In the genomic region with DNA sequence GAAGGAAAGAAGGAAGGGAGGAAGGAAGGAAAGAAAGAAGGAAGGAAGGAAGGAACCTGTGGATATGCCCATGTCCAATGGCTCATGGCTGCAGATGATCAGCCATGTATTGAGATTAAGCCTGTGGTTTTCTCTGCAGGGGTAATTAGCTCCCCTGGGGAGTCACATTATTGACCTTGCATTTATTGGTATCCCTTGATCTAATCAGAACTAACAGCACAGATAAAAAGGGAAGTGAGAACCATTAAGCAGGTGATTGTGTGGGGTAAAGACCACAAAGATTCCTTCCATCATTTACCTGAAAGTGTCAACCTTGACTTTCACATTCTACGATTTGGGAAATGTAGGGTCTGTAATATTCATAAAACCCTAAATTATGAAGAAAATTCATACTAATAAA, we compare ENCODE assay signal across 14 cellular contexts.
DNase-seq lines count a peak whose midpoint lies in the region; ATAC-seq, FAIRE-seq and TF ChIP-seq lines count a peak whose summit lies in the region.
"Had no signal": no experiment of that assay in that cellular context is flagged by ENCODE, and none has a peak within 500 bp of the region (broad histone marks: within the 10 kb centered on the region; RNA-seq: fewer than 3 reads in every experiment).

No MANE protein-coding gene starts in this region.

- H3K27me3 ChIP-seq in GM12878 (replicated peaks in 1 of 2; ENCODE audit: control insufficient read depth in 2 of 2, insufficient read depth in 2 of 2, low read length in 1 of 2): no peaks in the 10 kb centered on the region
- H3K27me3 ChIP-seq: BLaER1 treated with 17β-estradiol and CSF1 and Interleukin-3, amounts not matched to agents 10 nM and 100 nM had no signal

- H3K9me3 ChIP-seq in GM12878 (replicated peaks; ENCODE audit: control insufficient read depth, insufficient read depth, low read length): no peaks in the 10 kb centered on the region; the same call in 2 of the 3 replicates

- BruUV-seq in GM12878 (replicated peaks; lab: Mats Ljungman, UMichigan): no TSS peak

- RAD21 ChIA-PET in GM12878 (lab: Charles Lee; ENCODE audit: unreplicated experiment): interaction anchor here (1.1 to 1.9 kb wide), 4 partner anchors 24 to 218 kb away, joined by 3 to 7 read pairs (median 4); no protein-coding TSS in a partner anchor

- H4K20me1 ChIP-seq in GM12878 (ENCODE audit: control insufficient read depth, insufficient read depth): no peaks in the 10 kb centered on the region
- H4K20me1 ChIP-seq: BLaER1 treated with 17β-estradiol and CSF1 and Interleukin-3, amounts not matched to agents 10 nM and 100 nM had no signal

- no peaks in the 10 kb centered on the region for H3K36me3 ChIP-seq in GM12878 (ENCODE audit: control insufficient read depth in 2 of 2, insufficient read depth in 2 of 2, low read length in 1 of 2)
- H3K36me3 ChIP-seq: BLaER1 treated with 17β-estradiol and CSF1 and Interleukin-3, amounts not matched to agents 10 nM and 100 nM had no signal

- SMC1A ChIA-PET in GM12878 (lab: Charles Lee; ENCODE audit: uncharacterized antibody, unreplicated experiment): interaction anchor here (0.7 to 2.0 kb wide), 5 partner anchors 16 to 526 kb away, joined by 3 to 5 read pairs (median 5); no protein-coding TSS in a partner anchor

- no peak overlapping the region for H3K4me3 ChIP-seq in GM12878
- H3K4me3 ChIP-seq: BLaER1 treated with 17β-estradiol and CSF1 and Interleukin-3, amounts not matched to agents 10 nM and 100 nM had no signal

- intact Hi-C loops in GM12878 (cut with micrococcal nuclease; ENCODE audit: unreplicated experiment): no loop called here

- POLR2A ChIA-PET in GM12878 (lab: Charles Lee): interaction anchor here (0.7 kb wide), 1 partner anchor 24 kb away, joined by 3 read pairs; no protein-coding TSS in a partner anchor
- POLR2A ChIA-PET in RWPE1 (lab: Yijun Ruan, JAX; ENCODE audit: low non-redundant PET): no interaction called here

- H3K9ac ChIP-seq in GM12878 (ENCODE audit: control insufficient read depth, insufficient read depth, low read length): no peak overlapping the region
- H3K9ac ChIP-seq: BLaER1 treated with 17β-estradiol and CSF1 and Interleukin-3, amounts not matched to agents 10 nM and 100 nM had no signal

- ATAC-seq in GM18907 (IDR thresholded peaks at IDR 0.05; ENCODE audit: unreplicated experiment) (peak; percentile 73), HG02798 (IDR thresholded peaks at IDR 0.05; ENCODE audit: poor library complexity, unreplicated experiment) (peak; percentile 39), GM12878 (peak; percentile 94), HG03342 (IDR thresholded peaks at IDR 0.05; ENCODE audit: unreplicated experiment) (no peak)

- in situ Hi-C loops in GM12878 (cut with MboI): no loop called here

- peak; percentile 80 to 82; a peak in 2 of 4 replicates for TF ChIP-seq EP300 in GM12878 (IDR thresholded peaks at IDR 0.05; ENCODE audit: borderline replicate concordance in 1 of 2, control insufficient read depth in 1 of 2, low read depth in 2 of 2, low read length in 2 of 2)

- TF ChIP-seq POLR2A in GM12878 (IDR thresholded peaks at IDR 0.05; ENCODE audit: low read depth, low read length): no peak

- no peak for TF ChIP-seq RAD21 in GM12878 (IDR thresholded peaks at IDR 0.05; ENCODE audit: insufficient read depth, low read depth, low read length)

- 0% methylated on average over 1 of the region's 1 CpG for WGBS in GM12878 (ENCODE audit: insufficient coverage, insufficient replicate concordance, low lambda C conversion rate, missing lambda C conversion rate)

- no peaks in the 10 kb centered on the region for H3K4me1 ChIP-seq in GM12878 (ENCODE audit: control insufficient read depth, insufficient read depth, low read length)

- FAIRE-seq in GM18507 (lab: Jason Lieb, UNC) (peak; percentile 49), GM12878 (lab: Jason Lieb, UNC) (no peak)
- FAIRE-seq: H54 had no signal

- H3K4me2 ChIP-seq in GM12878 (ENCODE audit: control insufficient read depth, insufficient read depth): no peak overlapping the region

- DNase-seq in GM18507 (ENCODE audit: extremely low spot score, insufficient read length, low read depth): no peak
- peak; percentile 24 for DNase-seq in GM12878 (ENCODE audit: low read depth, low spot score)
- no peak for DNase-seq in SIG-M5 treated with dmso at 0.1 percent for 504 hours (lab: John Stamatoyannopoulos, UW; ENCODE audit: unreplicated experiment)
- DNase-seq in RWPE1 (ENCODE audit: low spot score): no peak
- DNase-seq: EL, NCI-H1694 treated with DMSO at 0.1 percent for 48 hours, NCI-H69, Right ventricle myocardium superior had no signal

- TF ChIP-seq CTCF in GM12878 (IDR thresholded peaks at IDR 0.05 in 2 of 3, conservative IDR thresholded peaks at IDR 0.05 in 1 of 3; ENCODE audit: control insufficient read depth in 2 of 3, extremely low read depth in 1 of 3, insufficient read depth in 1 of 3, low read depth in 3 of 3, low read length in 3 of 3): no peak
- no peak for TF ChIP-seq CTCF in RWPE1 (conservative IDR thresholded peaks at IDR 0.05; ENCODE audit: low read depth)

- H3K27ac ChIP-seq in GM12878 (ENCODE audit: control insufficient read depth, insufficient read depth) (no peak overlapping the region), RWPE1 (no peak overlapping the region)
- H3K27ac ChIP-seq: BLaER1 treated with 17β-estradiol and CSF1 and Interleukin-3, amounts not matched to agents 10 nM and 100 nM; HL-60 had no signal

- H3K79me2 ChIP-seq in GM12878 (ENCODE audit: control insufficient read depth, insufficient read depth, low read length): no peaks in the 10 kb centered on the region

- no peak overlapping the region for H2AFZ ChIP-seq in GM12878 (ENCODE audit: control insufficient read depth, low read depth, low read length)

- CTCF ChIA-PET in GM12878 (lab: Yijun Ruan, JAX): interaction anchor here (0.6 to 1.2 kb wide), 2 partner anchors 31 to 326 kb away, joined by 3 read pairs; no protein-coding TSS in a partner anchor
- CTCF ChIA-PET in RWPE1 (lab: Yijun Ruan, JAX): interaction anchor here (0.6 kb wide), 1 partner anchor 416 kb away, joined by 7 read pairs; no protein-coding TSS in a partner anchor

TF ChIP-seq in GM12878, 131 proteins besides CTCF, POLR2A, EP300 and RAD21 (continues in another document):
- TF ChIP-seq, protein P1, sequence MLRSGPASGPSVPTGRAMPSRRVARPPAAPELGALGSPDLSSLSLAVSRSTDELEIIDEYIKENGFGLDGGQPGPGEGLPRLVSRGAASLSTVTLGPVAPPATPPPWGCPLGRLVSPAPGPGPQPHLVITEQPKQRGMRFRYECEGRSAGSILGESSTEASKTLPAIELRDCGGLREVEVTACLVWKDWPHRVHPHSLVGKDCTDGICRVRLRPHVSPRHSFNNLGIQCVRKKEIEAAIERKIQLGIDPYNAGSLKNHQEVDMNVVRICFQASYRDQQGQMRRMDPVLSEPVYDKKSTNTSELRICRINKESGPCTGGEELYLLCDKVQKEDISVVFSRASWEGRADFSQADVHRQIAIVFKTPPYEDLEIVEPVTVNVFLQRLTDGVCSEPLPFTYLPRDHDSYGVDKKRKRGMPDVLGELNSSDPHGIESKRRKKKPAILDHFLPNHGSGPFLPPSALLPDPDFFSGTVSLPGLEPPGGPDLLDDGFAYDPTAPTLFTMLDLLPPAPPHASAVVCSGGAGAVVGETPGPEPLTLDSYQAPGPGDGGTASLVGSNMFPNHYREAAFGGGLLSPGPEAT (IDR thresholded peaks at IDR 0.05; ENCODE audit: low read depth): peak; percentile 88
- TF ChIP-seq SRF (IDR thresholded peaks at IDR 0.05; ENCODE audit: low read depth in 2 of 2, low read length in 2 of 2): no peak
- TF ChIP-seq CBX3 (IDR thresholded peaks at IDR 0.05; ENCODE audit: borderline replicate concordance, low read depth): no peak
- no peak for TF ChIP-seq ZBED1 (IDR thresholded peaks at IDR 0.05; ENCODE audit: borderline replicate concordance)
- TF ChIP-seq, protein P2, sequence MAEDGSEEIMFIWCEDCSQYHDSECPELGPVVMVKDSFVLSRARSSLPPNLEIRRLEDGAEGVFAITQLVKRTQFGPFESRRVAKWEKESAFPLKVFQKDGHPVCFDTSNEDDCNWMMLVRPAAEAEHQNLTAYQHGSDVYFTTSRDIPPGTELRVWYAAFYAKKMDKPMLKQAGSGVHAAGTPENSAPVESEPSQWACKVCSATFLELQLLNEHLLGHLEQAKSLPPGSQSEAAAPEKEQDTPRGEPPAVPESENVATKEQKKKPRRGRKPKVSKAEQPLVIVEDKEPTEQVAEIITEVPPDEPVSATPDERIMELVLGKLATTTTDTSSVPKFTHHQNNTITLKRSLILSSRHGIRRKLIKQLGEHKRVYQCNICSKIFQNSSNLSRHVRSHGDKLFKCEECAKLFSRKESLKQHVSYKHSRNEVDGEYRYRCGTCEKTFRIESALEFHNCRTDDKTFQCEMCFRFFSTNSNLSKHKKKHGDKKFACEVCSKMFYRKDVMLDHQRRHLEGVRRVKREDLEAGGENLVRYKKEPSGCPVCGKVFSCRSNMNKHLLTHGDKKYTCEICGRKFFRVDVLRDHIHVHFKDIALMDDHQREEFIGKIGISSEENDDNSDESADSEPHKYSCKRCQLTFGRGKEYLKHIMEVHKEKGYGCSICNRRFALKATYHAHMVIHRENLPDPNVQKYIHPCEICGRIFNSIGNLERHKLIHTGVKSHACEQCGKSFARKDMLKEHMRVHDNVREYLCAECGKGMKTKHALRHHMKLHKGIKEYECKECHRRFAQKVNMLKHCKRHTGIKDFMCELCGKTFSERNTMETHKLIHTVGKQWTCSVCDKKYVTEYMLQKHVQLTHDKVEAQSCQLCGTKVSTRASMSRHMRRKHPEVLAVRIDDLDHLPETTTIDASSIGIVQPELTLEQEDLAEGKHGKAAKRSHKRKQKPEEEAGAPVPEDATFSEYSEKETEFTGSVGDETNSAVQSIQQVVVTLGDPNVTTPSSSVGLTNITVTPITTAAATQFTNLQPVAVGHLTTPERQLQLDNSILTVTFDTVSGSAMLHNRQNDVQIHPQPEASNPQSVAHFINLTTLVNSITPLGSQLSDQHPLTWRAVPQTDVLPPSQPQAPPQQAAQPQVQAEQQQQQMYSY (CRISPR knock-in tag; IDR thresholded peaks at IDR 0.05): no peak
- 0 out of 2 replicates have a peak, but pooled peaks have one; percentile 15 for TF ChIP-seq TCF12 (IDR thresholded peaks at IDR 0.05; ENCODE audit: low read depth, low read length)
- no peak for TF ChIP-seq LARP7 (IDR thresholded peaks at IDR 0.05)
- TF ChIP-seq TAF1 (IDR thresholded peaks at IDR 0.05; ENCODE audit: borderline replicate concordance, low read depth, low read length): no peak
